ENCODE assay signal across 1 cellular context in genomic region chr4:106315968-106316772, GRCh38.
TF ChIP-seq lines count a peak whose summit lies in the region.

TSS of gene AIMP1 (plus strand) at chr4:106316550. CDS start at chr4:106325010, 8,460 bp downstream.
TSS of gene TBCK (minus strand) at chr4:106316209. CDS start at chr4:106308960, 7,249 bp downstream.

TF ChIP-seq in HepG2, 621 proteins besides CTCF, POLR2A, EP300 and RAD21 (continued from another document and continues in another):
- TF ChIP-seq TCF12 (IDR thresholded peaks at IDR 0.05) (no peak), TCF12 (CRISPR knock-in tag; IDR thresholded peaks at IDR 0.05) (no peak), ZNF260 (CRISPR knock-in tag; IDR thresholded peaks at IDR 0.05; ENCODE audit: borderline replicate concordance, low read depth) (no peak), ZNF121 (CRISPR knock-in tag; IDR thresholded peaks at IDR 0.05) (no peak), ZNF780A (CRISPR knock-in tag; IDR thresholded peaks at IDR 0.05) (no peak), ZNF619 (CRISPR knock-in tag; IDR thresholded peaks at IDR 0.05) (no peak), ZBTB38 (CRISPR knock-in tag; IDR thresholded peaks at IDR 0.05) (peak; percentile 51; the same call in 1 of the 2 replicates), NCOA2 (CRISPR knock-in tag; IDR thresholded peaks at IDR 0.05) (no peak; the same call in 1 of the 2 replicates), KDM4B (CRISPR knock-in tag; IDR thresholded peaks at IDR 0.05) (0 out of 2 replicates have a peak, but pooled peaks have one; percentile 31), GMEB2 (CRISPR knock-in tag; IDR thresholded peaks at IDR 0.05; ENCODE audit: low read depth) (no peak), SALL2 (CRISPR knock-in tag; IDR thresholded peaks at IDR 0.05) (no peak; the same call in 1 of the 2 replicates), MTA1 (CRISPR knock-in tag; IDR thresholded peaks at IDR 0.05; ENCODE audit: borderline replicate concordance) (no peak), ZNF30 (CRISPR knock-in tag; IDR thresholded peaks at IDR 0.05) (no peak), BCLAF1 (IDR thresholded peaks at IDR 0.05) (no peak), ZNF280D (CRISPR knock-in tag; IDR thresholded peaks at IDR 0.05) (no peak), ZMYM2 (CRISPR knock-in tag; IDR thresholded peaks at IDR 0.05) (0 out of 2 replicates have a peak, but pooled peaks have one; percentile 41), ZNF468 (CRISPR knock-in tag; IDR thresholded peaks at IDR 0.05) (no peak), RCOR2 (CRISPR knock-in tag; IDR thresholded peaks at IDR 0.05) (no peak), E2F2 (CRISPR knock-in tag; IDR thresholded peaks at IDR 0.05; ENCODE audit: borderline replicate concordance) (no peak), ZNF431 (CRISPR knock-in tag; IDR thresholded peaks at IDR 0.05; ENCODE audit: borderline replicate concordance, low read depth) (peak; percentile 32; the same call in 1 of the 2 replicates), ZNF776 (CRISPR knock-in tag; IDR thresholded peaks at IDR 0.05) (no peak; the same call in 1 of the 2 replicates), ZNF549 (CRISPR knock-in tag; IDR thresholded peaks at IDR 0.05) (no peak), ZHX1 (CRISPR knock-in tag; IDR thresholded peaks at IDR 0.05; ENCODE audit: low read depth) (no peak), ZNF484 (CRISPR knock-in tag; IDR thresholded peaks at IDR 0.05; ENCODE audit: borderline replicate concordance, low read depth) (no peak), ZNF839 (CRISPR knock-in tag; IDR thresholded peaks at IDR 0.05; ENCODE audit: borderline replicate concordance) (0 out of 2 replicates have a peak, but pooled peaks have one; percentile 13), EED (CRISPR knock-in tag; IDR thresholded peaks at IDR 0.05) (no peak), CBFB (CRISPR knock-in tag; IDR thresholded peaks at IDR 0.05) (peak; percentile 42; the same call in 1 of the 2 replicates), FUBP1 (CRISPR knock-in tag; IDR thresholded peaks at IDR 0.05; ENCODE audit: borderline replicate concordance) (no peak), ZNF326 (CRISPR knock-in tag; IDR thresholded peaks at IDR 0.05; ENCODE audit: borderline replicate concordance) (no peak)
- TF ChIP-seq, protein P1, sequence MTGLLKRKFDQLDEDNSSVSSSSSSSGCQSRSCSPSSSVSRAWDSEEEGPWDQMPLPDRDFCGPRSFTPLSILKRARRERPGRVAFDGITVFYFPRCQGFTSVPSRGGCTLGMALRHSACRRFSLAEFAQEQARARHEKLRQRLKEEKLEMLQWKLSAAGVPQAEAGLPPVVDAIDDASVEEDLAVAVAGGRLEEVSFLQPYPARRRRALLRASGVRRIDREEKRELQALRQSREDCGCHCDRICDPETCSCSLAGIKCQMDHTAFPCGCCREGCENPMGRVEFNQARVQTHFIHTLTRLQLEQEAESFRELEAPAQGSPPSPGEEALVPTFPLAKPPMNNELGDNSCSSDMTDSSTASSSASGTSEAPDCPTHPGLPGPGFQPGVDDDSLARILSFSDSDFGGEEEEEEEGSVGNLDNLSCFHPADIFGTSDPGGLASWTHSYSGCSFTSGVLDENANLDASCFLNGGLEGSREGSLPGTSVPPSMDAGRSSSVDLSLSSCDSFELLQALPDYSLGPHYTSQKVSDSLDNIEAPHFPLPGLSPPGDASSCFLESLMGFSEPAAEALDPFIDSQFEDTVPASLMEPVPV (CRISPR knock-in tag; IDR thresholded peaks at IDR 0.05): 0 out of 2 replicates have a peak, but pooled peaks have one; percentile 12
- TF ChIP-seq, protein P2, sequence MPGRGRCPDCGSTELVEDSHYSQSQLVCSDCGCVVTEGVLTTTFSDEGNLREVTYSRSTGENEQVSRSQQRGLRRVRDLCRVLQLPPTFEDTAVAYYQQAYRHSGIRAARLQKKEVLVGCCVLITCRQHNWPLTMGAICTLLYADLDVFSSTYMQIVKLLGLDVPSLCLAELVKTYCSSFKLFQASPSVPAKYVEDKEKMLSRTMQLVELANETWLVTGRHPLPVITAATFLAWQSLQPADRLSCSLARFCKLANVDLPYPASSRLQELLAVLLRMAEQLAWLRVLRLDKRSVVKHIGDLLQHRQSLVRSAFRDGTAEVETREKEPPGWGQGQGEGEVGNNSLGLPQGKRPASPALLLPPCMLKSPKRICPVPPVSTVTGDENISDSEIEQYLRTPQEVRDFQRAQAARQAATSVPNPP (CRISPR knock-in tag; IDR thresholded peaks at IDR 0.05): no peak
- TF ChIP-seq, protein P3, sequence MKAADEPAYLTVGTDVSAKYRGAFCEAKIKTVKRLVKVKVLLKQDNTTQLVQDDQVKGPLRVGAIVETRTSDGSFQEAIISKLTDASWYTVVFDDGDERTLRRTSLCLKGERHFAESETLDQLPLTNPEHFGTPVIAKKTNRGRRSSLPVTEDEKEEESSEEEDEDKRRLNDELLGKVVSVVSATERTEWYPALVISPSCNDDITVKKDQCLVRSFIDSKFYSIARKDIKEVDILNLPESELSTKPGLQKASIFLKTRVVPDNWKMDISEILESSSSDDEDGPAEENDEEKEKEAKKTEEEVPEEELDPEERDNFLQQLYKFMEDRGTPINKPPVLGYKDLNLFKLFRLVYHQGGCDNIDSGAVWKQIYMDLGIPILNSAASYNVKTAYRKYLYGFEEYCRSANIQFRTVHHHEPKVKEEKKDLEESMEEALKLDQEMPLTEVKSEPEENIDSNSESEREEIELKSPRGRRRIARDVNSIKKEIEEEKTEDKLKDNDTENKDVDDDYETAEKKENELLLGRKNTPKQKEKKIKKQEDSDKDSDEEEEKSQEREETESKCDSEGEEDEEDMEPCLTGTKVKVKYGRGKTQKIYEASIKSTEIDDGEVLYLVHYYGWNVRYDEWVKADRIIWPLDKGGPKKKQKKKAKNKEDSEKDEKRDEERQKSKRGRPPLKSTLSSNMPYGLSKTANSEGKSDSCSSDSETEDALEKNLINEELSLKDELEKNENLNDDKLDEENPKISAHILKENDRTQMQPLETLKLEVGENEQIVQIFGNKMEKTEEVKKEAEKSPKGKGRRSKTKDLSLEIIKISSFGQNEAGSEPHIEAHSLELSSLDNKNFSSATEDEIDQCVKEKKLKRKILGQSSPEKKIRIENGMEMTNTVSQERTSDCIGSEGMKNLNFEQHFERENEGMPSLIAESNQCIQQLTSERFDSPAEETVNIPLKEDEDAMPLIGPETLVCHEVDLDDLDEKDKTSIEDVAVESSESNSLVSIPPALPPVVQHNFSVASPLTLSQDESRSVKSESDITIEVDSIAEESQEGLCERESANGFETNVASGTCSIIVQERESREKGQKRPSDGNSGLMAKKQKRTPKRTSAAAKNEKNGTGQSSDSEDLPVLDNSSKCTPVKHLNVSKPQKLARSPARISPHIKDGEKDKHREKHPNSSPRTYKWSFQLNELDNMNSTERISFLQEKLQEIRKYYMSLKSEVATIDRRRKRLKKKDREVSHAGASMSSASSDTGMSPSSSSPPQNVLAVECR (CRISPR knock-in tag; IDR thresholded peaks at IDR 0.05; ENCODE audit: borderline replicate concordance): peak; percentile 80
